In the genomic region with DNA sequence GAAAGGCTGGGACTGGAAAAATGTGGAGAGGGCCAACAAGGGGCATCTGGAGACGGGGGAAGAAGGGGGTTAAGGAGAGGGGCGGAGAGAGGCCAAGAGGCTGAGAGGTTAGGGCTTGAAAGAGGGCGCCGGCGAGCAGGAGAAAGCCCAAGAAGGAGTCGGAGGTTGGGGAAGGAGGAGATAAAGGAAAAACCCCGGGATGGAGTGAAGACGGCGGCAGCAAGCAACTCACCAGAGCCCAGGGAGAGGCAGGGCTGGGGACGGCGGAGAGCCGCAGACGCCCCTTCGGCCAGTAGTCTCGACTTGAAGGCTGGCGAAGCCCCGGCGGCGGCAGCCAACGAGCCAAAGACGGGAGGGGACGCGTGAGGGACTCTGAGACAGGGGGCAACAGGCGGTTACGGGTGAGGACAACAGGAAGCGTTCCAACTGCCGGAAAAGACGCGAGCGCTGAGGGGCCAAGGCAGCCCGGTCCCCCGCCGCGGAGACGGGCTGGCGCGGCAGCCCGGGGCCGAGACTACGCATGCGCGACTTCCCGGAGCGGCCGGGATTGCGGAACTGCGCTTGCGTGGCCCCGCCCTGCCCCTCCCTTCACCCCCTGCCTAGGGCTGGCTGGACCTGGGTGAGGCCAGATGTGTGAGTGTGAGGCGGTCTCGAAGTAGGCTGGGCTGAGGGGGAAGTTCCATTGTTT, we compare ENCODE assay signal across 8 cellular contexts. TPM values are rescaled to one million over a fixed set of nuclear protein-coding genes. Genes with fewer than 3 reads are reported as not detected.
DNase-seq lines count a peak whose midpoint lies in the region; ATAC-seq and TF ChIP-seq lines count a peak whose summit lies in the region.

A gene (minus strand): TSS at position 522 of the 688 bp plus-strand sequence. CDS start 7,277 bp downstream, outside the sequence.

- peaks cover 0 to 31% (median 22%) of the 10 kb centered on the region in 11 experiments; a peak in 15 of 22 replicates for H3K36me3 ChIP-seq in BLaER1 treated with 17β-estradiol and CSF1 and Interleukin-3, amounts not matched to agents 10 nM and 100 nM
- H3K36me3 ChIP-seq in liver (ENCODE audit: control insufficient read depth in 4 of 4, insufficient read depth in 3 of 4, low read depth in 1 of 4, low read length in 3 of 4): no peaks in the 10 kb centered on the region

- H3K4me2 ChIP-seq in BLaER1 treated with 17β-estradiol and CSF1 and Interleukin-3, amounts not matched to agents 10 nM and 100 nM: peak within 1 kb of the TSS; percentile 87 to 100 (median 95)

- ATAC-seq in GM19397 (IDR thresholded peaks at IDR 0.05; ENCODE audit: unreplicated experiment): peak; percentile 73

- under 1% methylated on average over 51 of the region's 51 CpGs for WGBS in liver

- H4K20me1 ChIP-seq in BLaER1 treated with 17β-estradiol and CSF1 and Interleukin-3, amounts not matched to agents 10 nM and 100 nM: peaks cover 0 to 44% (median 32%) of the 10 kb centered on the region in 11 experiments; a peak in 18 of 22 replicates

- DNase-seq in HK-2 (ENCODE audit: unreplicated experiment) (peak; percentile 94), NCI-H82 (lab: John Stamatoyannopoulos, UW) (peak; percentile 95), dermis microvascular lymphatic vessel endothelial cell (ENCODE audit: low read depth in 2 of 2) (peak; percentile 54 to 86)
- DNase-seq in activated CD4-positive, alpha-beta T cell treated with anti-CD3 and anti-CD28 coated beads, Interleukin-2, amount 50 U/mL, for 48 hours: peak; percentile 95
- DNase-seq in stimulated activated CD4-positive, alpha-beta T cell treated with anti-CD3 and anti-CD28 coated beads, Interleukin-4, amount 100 ng/mL, for 1 hour: peak; percentile 93

- H3K27me3 ChIP-seq in BLaER1 treated with 17β-estradiol and CSF1 and Interleukin-3, amounts not matched to agents 10 nM and 100 nM: no peaks in the 10 kb centered on the region
- H3K27me3 ChIP-seq in liver (ENCODE audit: control insufficient read depth in 4 of 4, insufficient read depth in 4 of 4, low read length in 3 of 4): no peaks in the 10 kb centered on the region

- peak in 1 of 2 donors; percentile 45 for TF ChIP-seq RAD21 in liver (IDR thresholded peaks at IDR 0.05)

- TF ChIP-seq CTCF in liver (IDR thresholded peaks at IDR 0.05; ENCODE audit: low read depth, low read length, missing input control): no peak

- peak within 1 kb of the TSS; percentile 94 to 100 (median 98) for H3K9ac ChIP-seq in BLaER1 treated with 17β-estradiol and CSF1 and Interleukin-3, amounts not matched to agents 10 nM and 100 nM
- peak within 1 kb of the TSS; percentile 81 to 99 for H3K9ac ChIP-seq in liver (ENCODE audit: low read depth in 1 of 2, low read length in 2 of 2)

- H3K27ac ChIP-seq in BLaER1 treated with 17β-estradiol and CSF1 and Interleukin-3, amounts not matched to agents 10 nM and 100 nM: peak within 1 kb of the TSS; percentile 89 to 99 (median 98)
- peak within 1 kb of the TSS; percentile 85 to 94 for H3K27ac ChIP-seq in liver (ENCODE audit: low read depth in 1 of 2, low read length in 2 of 2)

- H3K9me3 ChIP-seq in BLaER1 treated with 17β-estradiol and CSF1 and Interleukin-3, amounts not matched to agents 10 nM and 100 nM (replicated peaks in 1 of 11): no peaks in the 10 kb centered on the region
- H3K9me3 ChIP-seq in liver (ENCODE audit: control insufficient read depth in 4 of 4, low read length in 3 of 4): no peaks in the 10 kb centered on the region

- H3K4me1 ChIP-seq in BLaER1 treated with 17β-estradiol and CSF1 and Interleukin-3, amounts not matched to agents 10 nM and 100 nM: peaks cover 68 to 79% (median 77%) of the 10 kb centered on the region in 10 experiments
- H3K4me1 ChIP-seq in liver (ENCODE audit: control insufficient read depth in 4 of 4, insufficient read depth in 4 of 4, low read length in 3 of 4): peaks cover 6 to 20% (median 13%) of the 10 kb centered on the region in 4 donors

- peak within 1 kb of the TSS; percentile 78 to 99 (median 94) for H3K4me3 ChIP-seq in BLaER1 treated with 17β-estradiol and CSF1 and Interleukin-3, amounts not matched to agents 10 nM and 100 nM
- peak within 1 kb of the TSS; percentile 79 to 99 (median 82) for H3K4me3 ChIP-seq in liver (ENCODE audit: low read depth in 1 of 3, low read length in 3 of 3)

TF ChIP-seq in liver, 16 proteins besides CTCF, POLR2A, EP300 and RAD21:
- TF ChIP-seq FOXA2 (IDR thresholded peaks at IDR 0.05) (no peak), RXRA (IDR thresholded peaks at IDR 0.05) (peak in 1 of 2 donors; percentile 21), SP1 (IDR thresholded peaks at IDR 0.05) (peak; percentile 26), NR2F2 (IDR thresholded peaks at IDR 0.05) (peak; percentile 11)
- TF ChIP-seq, protein P1, sequence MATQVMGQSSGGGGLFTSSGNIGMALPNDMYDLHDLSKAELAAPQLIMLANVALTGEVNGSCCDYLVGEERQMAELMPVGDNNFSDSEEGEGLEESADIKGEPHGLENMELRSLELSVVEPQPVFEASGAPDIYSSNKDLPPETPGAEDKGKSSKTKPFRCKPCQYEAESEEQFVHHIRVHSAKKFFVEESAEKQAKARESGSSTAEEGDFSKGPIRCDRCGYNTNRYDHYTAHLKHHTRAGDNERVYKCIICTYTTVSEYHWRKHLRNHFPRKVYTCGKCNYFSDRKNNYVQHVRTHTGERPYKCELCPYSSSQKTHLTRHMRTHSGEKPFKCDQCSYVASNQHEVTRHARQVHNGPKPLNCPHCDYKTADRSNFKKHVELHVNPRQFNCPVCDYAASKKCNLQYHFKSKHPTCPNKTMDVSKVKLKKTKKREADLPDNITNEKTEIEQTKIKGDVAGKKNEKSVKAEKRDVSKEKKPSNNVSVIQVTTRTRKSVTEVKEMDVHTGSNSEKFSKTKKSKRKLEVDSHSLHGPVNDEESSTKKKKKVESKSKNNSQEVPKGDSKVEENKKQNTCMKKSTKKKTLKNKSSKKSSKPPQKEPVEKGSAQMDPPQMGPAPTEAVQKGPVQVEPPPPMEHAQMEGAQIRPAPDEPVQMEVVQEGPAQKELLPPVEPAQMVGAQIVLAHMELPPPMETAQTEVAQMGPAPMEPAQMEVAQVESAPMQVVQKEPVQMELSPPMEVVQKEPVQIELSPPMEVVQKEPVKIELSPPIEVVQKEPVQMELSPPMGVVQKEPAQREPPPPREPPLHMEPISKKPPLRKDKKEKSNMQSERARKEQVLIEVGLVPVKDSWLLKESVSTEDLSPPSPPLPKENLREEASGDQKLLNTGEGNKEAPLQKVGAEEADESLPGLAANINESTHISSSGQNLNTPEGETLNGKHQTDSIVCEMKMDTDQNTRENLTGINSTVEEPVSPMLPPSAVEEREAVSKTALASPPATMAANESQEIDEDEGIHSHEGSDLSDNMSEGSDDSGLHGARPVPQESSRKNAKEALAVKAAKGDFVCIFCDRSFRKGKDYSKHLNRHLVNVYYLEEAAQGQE (IDR thresholded peaks at IDR 0.05): peak; percentile 28
- TF ChIP-seq, protein P2, sequence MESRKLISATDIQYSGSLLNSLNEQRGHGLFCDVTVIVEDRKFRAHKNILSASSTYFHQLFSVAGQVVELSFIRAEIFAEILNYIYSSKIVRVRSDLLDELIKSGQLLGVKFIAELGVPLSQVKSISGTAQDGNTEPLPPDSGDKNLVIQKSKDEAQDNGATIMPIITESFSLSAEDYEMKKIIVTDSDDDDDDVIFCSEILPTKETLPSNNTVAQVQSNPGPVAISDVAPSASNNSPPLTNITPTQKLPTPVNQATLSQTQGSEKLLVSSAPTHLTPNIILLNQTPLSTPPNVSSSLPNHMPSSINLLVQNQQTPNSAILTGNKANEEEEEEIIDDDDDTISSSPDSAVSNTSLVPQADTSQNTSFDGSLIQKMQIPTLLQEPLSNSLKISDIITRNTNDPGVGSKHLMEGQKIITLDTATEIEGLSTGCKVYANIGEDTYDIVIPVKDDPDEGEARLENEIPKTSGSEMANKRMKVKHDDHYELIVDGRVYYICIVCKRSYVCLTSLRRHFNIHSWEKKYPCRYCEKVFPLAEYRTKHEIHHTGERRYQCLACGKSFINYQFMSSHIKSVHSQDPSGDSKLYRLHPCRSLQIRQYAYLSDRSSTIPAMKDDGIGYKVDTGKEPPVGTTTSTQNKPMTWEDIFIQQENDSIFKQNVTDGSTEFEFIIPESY (IDR thresholded peaks at IDR 0.05): no peak
TF ChIP-seq in liver: peak in this region for 4.

RNA-seq across cellular contexts. Expression of the gene that starts here (rescaled TPM):
- 10.5 and 11.4 TPM in 2 replicates for total RNA-seq in dermis microvascular lymphatic vessel endothelial cell
- total RNA-seq in liver: 10 to 100 TPM; 13.3 to 21.8 TPM
- 10 to 100 TPM in 1 of 2 donors, 1 to 10 TPM in 1; 9.3 to 11.2 TPM for polyA plus RNA-seq in liver

Comparison
In these comparisons a context has a peak if more than half of its experiments do, and no peak if none do; other contexts are left out.
1. Peak in every context shown above with its lines: DNase-seq, ATAC-seq, H3K4me3 ChIP-seq and H3K27ac ChIP-seq.